Comparison of ENCODE assay signal across 15 cellular contexts in genomic region chr22:24483966-24484545, GRCh38. TPM values are rescaled to one million over a fixed set of nuclear protein-coding genes. Genes with fewer than 3 reads are reported as not detected.
DNase-seq lines count a peak whose midpoint lies in the region; ATAC-seq and TF ChIP-seq lines count a peak whose summit lies in the region.
"Had no signal": no experiment of that assay in that cellular context is flagged by ENCODE, and none has a peak within 500 bp of the region (broad histone marks: within the 10 kb centered on the region; RNA-seq: fewer than 3 reads in every experiment).

No MANE protein-coding gene starts in this region.

- DNase-seq in GM23338 (ENCODE audit: low spot score) (no peak), PC-9 (no peak), chondrocyte (ENCODE audit: low spot score) (no peak), sciatic nerve (ENCODE audit: low spot score) (no peak), NCI-H2196 (lab: John Stamatoyannopoulos, UW; ENCODE audit: unreplicated experiment) (no peak), thyroid gland (no peak), NCI-H748 (lab: John Stamatoyannopoulos, UW; ENCODE audit: unreplicated experiment) (no peak)
- DNase-seq: H7; Karpas-422; NCI-H187 treated with DMSO at 0.1 percent for 48 hours; NCI-H510A; NK-92 treated with Interleukin-12 subunit alpha and Interleukin-12 subunit beta, amount 100 ng/mL, for 24 hours; OCI-M1 had no signal

- H3K27me3 Mint-ChIP-seq in GM23338 (ENCODE audit: insufficient read depth, low read depth, poor library complexity) = no peaks in the 10 kb centered on the region
- no peaks in the 10 kb centered on the region for H3K27me3 Mint-ChIP-seq in chondrocyte (ENCODE audit: low read depth)

- WGBS in thyroid gland, 2 donors = 64 to 84% methylated on average over 5 of the region's 5 CpGs

- POLR2A ChIA-PET in PC-9 (lab: Charles Lee; ENCODE audit: unreplicated experiment) = no interaction called here

- H3K9me3 ChIP-seq in PC-9 (ENCODE audit: insufficient read depth, low read depth) (no peaks in the 10 kb centered on the region), thyroid gland (no peaks in the 10 kb centered on the region)
- H3K9me3 ChIP-seq: BLaER1, SJSA1 had no signal

- no peaks in the 10 kb centered on the region for H3K36me3 Mint-ChIP-seq in GM23338 (ENCODE audit: low read depth)
- H3K36me3 Mint-ChIP-seq in chondrocyte (ENCODE audit: low read depth) = no peaks in the 10 kb centered on the region

- BruUV-seq in PC-9 (replicated peaks; lab: Mats Ljungman, UMichigan) = no TSS peak

- no peak overlapping the region for H3K27ac Mint-ChIP-seq in GM23338
- peak overlapping the region; percentile 62 for H3K27ac Mint-ChIP-seq in chondrocyte (ENCODE audit: unreplicated experiment)

- no peaks in the 10 kb centered on the region for H3F3A ChIP-seq in GM23338 (replicated peaks; ENCODE audit: low read depth)
- H3F3A ChIP-seq in PC-9 (ENCODE audit: insufficient read depth, low read depth) = peaks cover 50% of the 10 kb centered on the region

- TF ChIP-seq POLR2A in thyroid gland (IDR thresholded peaks at IDR 0.05) = no peak

- CTCF ChIA-PET in PC-9 (lab: Charles Lee) = interaction anchor here (0.6 kb wide), 1 partner anchor 60 kb away, joined by 3 read pairs; no protein-coding TSS in a partner anchor

- H3K79me2 ChIP-seq in GM23338 (replicated peaks; ENCODE audit: insufficient read depth) (no peaks in the 10 kb centered on the region), PC-9 (ENCODE audit: low read depth) (no peaks in the 10 kb centered on the region)

- H3K9me2 ChIP-seq in GM23338 (ENCODE audit: insufficient read depth) (no peaks in the 10 kb centered on the region; the same call in 1 of the 2 replicates), PC-9 (ENCODE audit: insufficient read depth) (no peaks in the 10 kb centered on the region)

- ATAC-seq in GM23338 (peak; percentile 32; the same call in 1 of the 3 replicates), sciatic nerve (peak; percentile 27)

- intact Hi-C loops in PC-9 (cut with micrococcal nuclease; ENCODE audit: unreplicated experiment) (no loop called here), sciatic nerve (cut with DNase I) (no loop called here), thyroid gland (cut with DNase I) (no loop called here)

- H3K4me1 ChIP-seq in GM23338 (ENCODE audit: insufficient read depth) = 0 out of 2 replicates have a peak, but pooled peaks cover 3% of the 10 kb centered on the region
- peaks cover 72% of the 10 kb centered on the region for H3K4me1 ChIP-seq in PC-9 (replicated peaks; ENCODE audit: insufficient read depth)
- H3K4me1 ChIP-seq in thyroid gland = peaks cover 7 to 11% of the 10 kb centered on the region in 2 donors
- H3K4me1 ChIP-seq: BLaER1 had no signal

- H3K4me3 ChIP-seq in GM23338 (no peak overlapping the region), PC-9 (no peak overlapping the region), thyroid gland (replicated peaks in 1 of 3) (no peak overlapping the region)
- H3K4me3 ChIP-seq: BLaER1, SJSA1 had no signal

- H3K4me2 ChIP-seq in GM23338 (no peak overlapping the region), PC-9 (no peak overlapping the region)
- H3K4me2 ChIP-seq: BLaER1 had no signal

- H4K20me1 ChIP-seq in GM23338 (replicated peaks; ENCODE audit: insufficient read depth) (no peaks in the 10 kb centered on the region), PC-9 (ENCODE audit: insufficient read depth) (no peaks in the 10 kb centered on the region)
- H4K20me1 ChIP-seq: BLaER1 had no signal

- peak overlapping the region; percentile 23; the same call in 1 of the 2 replicates for H2AFZ ChIP-seq in GM23338
- no peak overlapping the region for H2AFZ ChIP-seq in PC-9

- no peak for TF ChIP-seq CTCF in GM23338 (conservative IDR thresholded peaks at IDR 0.05; ENCODE audit: low read depth in 2 of 2)
- no peak for TF ChIP-seq CTCF in PC-9 (conservative IDR thresholded peaks at IDR 0.05)
- no peak for TF ChIP-seq CTCF in chondrocyte (IDR thresholded peaks at IDR 0.05)
- TF ChIP-seq CTCF in thyroid gland (IDR thresholded peaks at IDR 0.05) = no peak

- H3K27me3 ChIP-seq in GM23338 (ENCODE audit: insufficient read depth) = no peaks in the 10 kb centered on the region
- H3K27me3 ChIP-seq in PC-9 (ENCODE audit: insufficient read depth, low read depth) = no peaks in the 10 kb centered on the region
- no peaks in the 10 kb centered on the region for H3K27me3 ChIP-seq in thyroid gland
- H3K27me3 ChIP-seq: BLaER1, SJSA1 had no signal

- H3K27ac ChIP-seq in GM23338 (ENCODE audit: low read depth) = no peak overlapping the region
- H3K27ac ChIP-seq in PC-9 = peak overlapping the region; percentile 14; the same call in 1 of the 2 replicates
- H3K27ac ChIP-seq in thyroid gland = no peak overlapping the region
- H3K27ac ChIP-seq: BLaER1, SJSA1 had no signal

- H3K9me3 Mint-ChIP-seq in GM23338 (no peaks in the 10 kb centered on the region; the same call in 2 of the 3 replicates), chondrocyte (ENCODE audit: low read depth) (no peaks in the 10 kb centered on the region)

- H3K4me1 Mint-ChIP-seq in GM23338 = peaks cover 10% of the 10 kb centered on the region; the same call in 2 of the 3 replicates
- H3K4me1 Mint-ChIP-seq in chondrocyte (ENCODE audit: low read depth) = peaks cover 56% of the 10 kb centered on the region

- H3K4me3 Mint-ChIP-seq in GM23338 (no peak overlapping the region), chondrocyte (ENCODE audit: unreplicated experiment) (no peak overlapping the region)

- no peaks in the 10 kb centered on the region for H3K36me3 ChIP-seq in GM23338 (ENCODE audit: insufficient read depth)
- H3K36me3 ChIP-seq in PC-9 (ENCODE audit: low read depth) = no peaks in the 10 kb centered on the region
- H3K36me3 ChIP-seq in thyroid gland = no peaks in the 10 kb centered on the region
- H3K36me3 ChIP-seq: BLaER1, SJSA1 had no signal

TF ChIP-seq in GM23338, 12 proteins besides CTCF, POLR2A, EP300 and RAD21:
- no peak for TF ChIP-seq EZH2phosphoT487 (IDR thresholded peaks at IDR 0.05; ENCODE audit: unreplicated experiment)
- no peak for TF ChIP-seq EZH2 (IDR thresholded peaks at IDR 0.05; ENCODE audit: low read depth, unreplicated experiment)
- TF ChIP-seq STAT1 (IDR thresholded peaks at IDR 0.05; ENCODE audit: unreplicated experiment) = no peak
- no peak for TF ChIP-seq ZNF331 (CRISPR knock-in tag; IDR thresholded peaks at IDR 0.05; ENCODE audit: low read depth)
- TF ChIP-seq CREB1 (CRISPR knock-in tag; IDR thresholded peaks at IDR 0.05; ENCODE audit: low read depth) = no peak
TF ChIP-seq in GM23338: peak in this region for 0.

RNA-seq across cellular contexts. Expression of gene UPB1, which starts 11.1 kb away (rescaled TPM):
- total RNA-seq in GM23338 (2014; rRNA removed; shearing (Covaris generic)) = 0.16 TPM in 1 of 2 replicates, not detected in the other
- polyA plus RNA-seq in GM23338 (2016; fragmentation: Nextera tagmentation; extraction: Ambion mirVana) = 0.13 and 0.14 TPM in 2 replicates
- total RNA-seq in PC-9 (2021) (0.17 and 0.80 TPM in 2 replicates), chondrocyte (0.15 to 0.31 TPM (median 0.18 TPM) in 3 replicates), sciatic nerve (1.3 TPM), thyroid gland (not detected)
- total RNA-seq: H7 had no signal

RNA-seq across cellular contexts. Expression of gene ADORA2A, which starts 56.7 kb away (rescaled TPM):
- total RNA-seq in GM23338 (2014; rRNA removed; shearing (Covaris generic)) = 11.0 and 13.5 TPM in 2 replicates
- polyA plus RNA-seq in GM23338 (2016; fragmentation: Nextera tagmentation; extraction: Ambion mirVana) = 3.4 and 4.1 TPM in 2 replicates
- total RNA-seq in PC-9 (2021) (1.8 and 2.6 TPM in 2 replicates), chondrocyte (2.3 to 3.6 TPM (median 2.4 TPM) in 3 replicates), sciatic nerve (8.4 TPM), thyroid gland (1 to 10 TPM; 1.4 to 3.0 (median 2.5) TPM)
